ENCODE assay signal across 8 cellular contexts in the genomic region with DNA sequence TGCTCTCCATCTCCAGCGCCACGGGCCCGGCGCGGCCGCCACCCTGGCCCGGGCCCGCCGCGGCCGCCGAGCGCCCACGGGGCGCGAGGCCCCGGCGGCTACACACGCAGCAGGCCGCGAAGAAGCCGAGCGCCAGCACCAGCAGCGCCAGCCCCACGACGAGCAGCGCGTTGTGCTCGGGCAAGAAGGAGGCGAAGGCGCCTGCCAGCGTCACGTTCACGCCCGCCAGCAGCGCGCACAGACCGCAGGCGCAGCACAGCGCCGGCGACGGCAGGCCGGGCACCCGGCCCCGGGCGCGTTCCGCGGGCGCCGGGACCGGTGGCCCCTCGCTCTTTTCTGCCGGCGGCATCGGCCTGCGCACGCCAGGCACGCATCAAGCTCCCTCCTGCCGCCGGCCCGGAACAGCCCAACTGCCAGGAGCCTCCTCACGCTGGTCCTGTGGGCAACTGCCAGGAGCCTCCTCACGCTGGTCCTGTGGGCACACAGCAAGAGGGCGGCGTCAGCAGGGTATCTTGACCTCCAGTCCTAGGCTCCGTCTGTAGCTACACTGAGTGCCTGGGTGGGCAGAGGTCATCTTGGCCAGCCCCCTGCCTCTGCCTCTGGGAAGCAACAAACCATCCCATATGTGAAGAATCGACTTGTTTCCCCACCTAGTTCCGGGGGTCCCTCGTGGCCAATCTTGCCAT. TPM values are rescaled to one million over a fixed set of nuclear protein-coding genes. Genes with fewer than 3 reads are reported as not detected.
DNase-seq lines count a peak whose midpoint lies in the region; ATAC-seq and TF ChIP-seq lines count a peak whose summit lies in the region.

No MANE protein-coding gene starts in this region.

- no peaks in the 10 kb centered on the region for H3K36me3 Mint-ChIP-seq in activated CD4-positive, alpha-beta memory T cell treated with anti-CD3 and anti-CD28 coated beads, Interleukin-2, amount 10 ng/mL, durations not matched to agents 7 days and 5 days (ENCODE audit: low read depth)

- 7% methylated on average over 71 of the region's 71 CpGs for WGBS in ectodermal cell, 2 experiments
- WGBS in mesodermal cell (ENCODE audit: insufficient coverage in 2 of 2), 2 experiments: 7 to 12% methylated on average over 43 to 54 of the region's 71 CpGs

- H3K4me1 ChIP-seq in ectodermal cell (ENCODE audit: control insufficient read depth, insufficient read depth, low read length) (peaks cover 3% of the 10 kb centered on the region), mesodermal cell (ENCODE audit: control insufficient read depth, insufficient read depth, low read length, poor library complexity, severe bottlenecking) (peaks cover 4% of the 10 kb centered on the region)

- H3K4me3 Mint-ChIP-seq in activated CD4-positive, alpha-beta memory T cell treated with anti-CD3 and anti-CD28 coated beads, Interleukin-2, amount 10 ng/mL, durations not matched to agents 7 days and 5 days: peak overlapping the region; percentile 61
- peak overlapping the region; percentile 78 to 80 for H3K4me3 Mint-ChIP-seq in stimulated activated naive CD8-positive, alpha-beta T cell treated with anti-CD3 and anti-CD28 coated beads, Interleukin-15, amount 100 ng/mL, for 72 hours

- POLR2A ChIA-PET in activated CD4-positive, alpha-beta memory T cell treated with anti-CD3 and anti-CD28 coated beads, Interleukin-2, amount 10 ng/mL, durations not matched to agents 7 days and 5 days (lab: Charles Lee): interaction anchor here (1.0 to 1.5 kb wide), 4 partner anchors 11 to 185 kb away, joined by 3 to 6 read pairs (median 4); a partner anchor contains a TSS

- no peak for TF ChIP-seq CTCF in AG09309 (IDR thresholded peaks at IDR 0.05; ENCODE audit: control insufficient read depth, insufficient read depth, low read depth, low read length, missing control alignments)

- H3K27me3 Mint-ChIP-seq in activated CD4-positive, alpha-beta memory T cell treated with anti-CD3 and anti-CD28 coated beads, Interleukin-2, amount 10 ng/mL, durations not matched to agents 7 days and 5 days: peaks cover 48% of the 10 kb centered on the region
- peaks cover 68% of the 10 kb centered on the region for H3K27me3 Mint-ChIP-seq in stimulated activated naive CD8-positive, alpha-beta T cell treated with anti-CD3 and anti-CD28 coated beads, Interleukin-15, amount 100 ng/mL, for 72 hours

- H3K9me3 Mint-ChIP-seq in activated CD4-positive, alpha-beta memory T cell treated with anti-CD3 and anti-CD28 coated beads, Interleukin-2, amount 10 ng/mL, durations not matched to agents 7 days and 5 days: no peaks in the 10 kb centered on the region
- H3K9me3 Mint-ChIP-seq in stimulated activated naive CD8-positive, alpha-beta T cell treated with anti-CD3 and anti-CD28 coated beads, Interleukin-15, amount 100 ng/mL, for 72 hours: no peaks in the 10 kb centered on the region

- no peaks in the 10 kb centered on the region for H3K36me3 ChIP-seq in ectodermal cell (ENCODE audit: control insufficient read depth, insufficient read depth, low read length)
- no peaks in the 10 kb centered on the region for H3K36me3 ChIP-seq in mesodermal cell (ENCODE audit: control insufficient read depth, insufficient read depth, low read length)

- H3K27ac ChIP-seq in ectodermal cell (ENCODE audit: insufficient read depth, low read depth, low read length, poor library complexity, severe bottlenecking) (no peak overlapping the region), mesodermal cell (ENCODE audit: low read depth, low read length, severe bottlenecking) (no peak overlapping the region)

- H3K9me3 ChIP-seq in ectodermal cell (ENCODE audit: control insufficient read depth, low read length) (no peaks in the 10 kb centered on the region), mesodermal cell (ENCODE audit: control insufficient read depth, low read length) (no peaks in the 10 kb centered on the region)

- H3K4me1 Mint-ChIP-seq in activated CD4-positive, alpha-beta memory T cell treated with anti-CD3 and anti-CD28 coated beads, Interleukin-2, amount 10 ng/mL, durations not matched to agents 7 days and 5 days: peaks cover 42% of the 10 kb centered on the region
- peaks cover 32% of the 10 kb centered on the region for H3K4me1 Mint-ChIP-seq in stimulated activated naive CD8-positive, alpha-beta T cell treated with anti-CD3 and anti-CD28 coated beads, Interleukin-15, amount 100 ng/mL, for 72 hours

- CTCF ChIA-PET in activated CD4-positive, alpha-beta memory T cell treated with anti-CD3 and anti-CD28 coated beads, Interleukin-2, amount 10 ng/mL, durations not matched to agents 7 days and 5 days (lab: Charles Lee): interaction anchor here (0.6 to 4.0 kb wide), 16 partner anchors 10 to 212 kb away, joined by 3 to 43 read pairs (median 4); a partner anchor contains a TSS

- DNase-seq in AG09309 (ENCODE audit: low read depth): no peak
- DNase-seq in activated CD4-positive, alpha-beta memory T cell treated with anti-CD3 and anti-CD28 coated beads, Interleukin-2, amount 10 ng/mL, durations not matched to agents 7 days and 5 days: peak; percentile 51
- DNase-seq in stimulated activated naive CD8-positive, alpha-beta T cell treated with anti-CD3 and anti-CD28 coated beads, Interleukin-15, amount 100 ng/mL, for 72 hours: peak; percentile 54
- DNase-seq in mucosa of gallbladder (ENCODE audit: low spot score): no peak
- DNase-seq in medulla oblongata (ENCODE audit: extremely low spot score): no peak

- peak overlapping the region; percentile 22 for H3K4me3 ChIP-seq in AG09309 (ENCODE audit: control insufficient read depth, low read depth, low read length)
- peak overlapping the region; percentile 17 for H3K4me3 ChIP-seq in ectodermal cell (ENCODE audit: insufficient read depth, low read depth, low read length)
- H3K4me3 ChIP-seq in mesodermal cell (ENCODE audit: extremely low read depth, insufficient read depth, low read length, poor library complexity, severe bottlenecking): peak overlapping the region; percentile 16

- peak; percentile 16 for ATAC-seq in HG03442 (IDR thresholded peaks at IDR 0.05; ENCODE audit: unreplicated experiment)
- peak; percentile 66 for ATAC-seq in stimulated activated naive CD8-positive, alpha-beta T cell treated with anti-CD3 and anti-CD28 coated beads, Interleukin-15, amount 100 ng/mL, for 72 hours

- H3K27me3 ChIP-seq in ectodermal cell (ENCODE audit: control insufficient read depth, insufficient read depth, low read length, poor library complexity, severe bottlenecking): peaks cover 82% of the 10 kb centered on the region

- H3K27ac Mint-ChIP-seq in activated CD4-positive, alpha-beta memory T cell treated with anti-CD3 and anti-CD28 coated beads, Interleukin-2, amount 10 ng/mL, durations not matched to agents 7 days and 5 days: no peak overlapping the region
- H3K27ac Mint-ChIP-seq in stimulated activated naive CD8-positive, alpha-beta T cell treated with anti-CD3 and anti-CD28 coated beads, Interleukin-15, amount 100 ng/mL, for 72 hours: peak overlapping the region in 1 of 2 donors; percentile 90

RNA-seq across cellular contexts. Expression of a gene that starts 18.1 kb away (rescaled TPM):
- not detected for total RNA-seq in activated CD4-positive, alpha-beta memory T cell treated with anti-CD3 and anti-CD28 coated beads, Interleukin-2, amount 10 ng/mL, durations not matched to agents 7 days and 5 days
- polyA plus RNA-seq in ectodermal cell (2013, experiment 1 of 4): not detected
- polyA plus RNA-seq in ectodermal cell (2013, experiment 2 of 4): not detected
- not detected for polyA plus RNA-seq in ectodermal cell (2013, experiment 3 of 4)
- polyA plus RNA-seq in ectodermal cell (2013, experiment 4 of 4): not detected
- not detected for polyA plus RNA-seq in mesodermal cell (2013, experiment 1 of 2)
- not detected for polyA plus RNA-seq in mesodermal cell (2013, experiment 2 of 2)
- not detected for total RNA-seq in mucosa of gallbladder

RNA-seq across cellular contexts. Expression of a gene that starts 43.7 kb away (rescaled TPM):
- total RNA-seq in activated CD4-positive, alpha-beta memory T cell treated with anti-CD3 and anti-CD28 coated beads, Interleukin-2, amount 10 ng/mL, durations not matched to agents 7 days and 5 days: under 1 TPM; 0.30 to 0.38 TPM
- polyA plus RNA-seq in ectodermal cell (2013, experiment 1 of 4): 19.6 TPM
- polyA plus RNA-seq in ectodermal cell (2013, experiment 2 of 4): 30.9 TPM
- 23.8 TPM for polyA plus RNA-seq in ectodermal cell (2013, experiment 3 of 4)
- polyA plus RNA-seq in ectodermal cell (2013, experiment 4 of 4): 21.4 TPM
- not detected for polyA plus RNA-seq in mesodermal cell (2013, experiment 1 of 2)
- not detected for polyA plus RNA-seq in mesodermal cell (2013, experiment 2 of 2)
- total RNA-seq in mucosa of gallbladder: not detected

Comparison
In these comparisons a context has a peak if more than half of its experiments do, and no peak if none do; other contexts are left out.
1. DNase-seq: peak in activated CD4-positive, alpha-beta memory T cell treated with anti-CD3 and anti-CD28 coated beads, Interleukin-2, amount 10 ng/mL, durations not matched to agents 7 days and 5 days (single experiment) and stimulated activated naive CD8-positive, alpha-beta T cell treated with anti-CD3 and anti-CD28 coated beads, Interleukin-15, amount 100 ng/mL, for 72 hours (2 of 2); none in AG09309 (single experiment), mucosa of gallbladder (single experiment) and medulla oblongata (single experiment).
2. Peak in every context shown above with its lines, with median percentiles within 50 percentile points of each other: H3K4me3 ChIP-seq.